In genomic region chr2:96942907-96943632, GRCh38 we compare ENCODE assay signal across 32 cellular contexts. TPM values are rescaled to one million over a fixed set of nuclear protein-coding genes. Genes with fewer than 3 reads are reported as not detected.
DNase-seq lines count a peak whose midpoint lies in the region; ATAC-seq, FAIRE-seq and TF ChIP-seq lines count a peak whose summit lies in the region.
"Had no signal": no experiment of that assay in that cellular context is flagged by ENCODE, and none has a peak within 500 bp of the region (broad histone marks: within the 10 kb centered on the region; RNA-seq: fewer than 3 reads in every experiment).

No MANE protein-coding gene starts in this region.

- TF ChIP-seq EP300 in HepG2 (IDR thresholded peaks at IDR 0.05; ENCODE audit: low read depth in 2 of 2, low read length in 2 of 2) (no peak), HepG2 (CRISPR knock-in tag; IDR thresholded peaks at IDR 0.05; ENCODE audit: borderline replicate concordance) (no peak), GM12878 (IDR thresholded peaks at IDR 0.05; ENCODE audit: borderline replicate concordance in 1 of 2, control insufficient read depth in 1 of 2, low read depth in 2 of 2, low read length in 2 of 2) (no peak)

- TF ChIP-seq RAD21 in HepG2 (CRISPR knock-in tag; IDR thresholded peaks at IDR 0.05): no peak
- no peak for TF ChIP-seq RAD21 in GM12878 (IDR thresholded peaks at IDR 0.05; ENCODE audit: insufficient read depth, low read depth, low read length)

- TF ChIP-seq POLR2A in HepG2 (IDR thresholded peaks at IDR 0.05; ENCODE audit: insufficient read depth in 1 of 2, low read depth in 2 of 2, low read length in 2 of 2) (no peak), right lobe of liver (IDR thresholded peaks at IDR 0.05) (no peak), GM12878 (IDR thresholded peaks at IDR 0.05; ENCODE audit: low read depth, low read length) (no peak)

- H3K4me3 Mint-ChIP-seq in activated CD8-positive, alpha-beta T cell treated with anti-CD3 and anti-CD28 coated beads, Interleukin-2, amount 10 ng/mL, durations not matched to agents 7 days and 5 days: no peak overlapping the region
- no peak overlapping the region for H3K4me3 Mint-ChIP-seq in activated CD8-positive, alpha-beta T cell treated with anti-CD3 and anti-CD28 coated beads for 36 hours
- peak overlapping the region in 3 of 10 donors; percentile 41 to 54 (median 45) for H3K4me3 Mint-ChIP-seq in naive thymus-derived CD4-positive, alpha-beta T cell
- H3K4me3 Mint-ChIP-seq: CD14-positive monocyte; CD4-positive, CD25-positive, alpha-beta regulatory T cell; CD8-positive, alpha-beta memory T cell had no signal

- peaks cover 48% of the 10 kb centered on the region for H3K4me1 Mint-ChIP-seq in activated CD8-positive, alpha-beta T cell treated with anti-CD3 and anti-CD28 coated beads, Interleukin-2, amount 10 ng/mL, durations not matched to agents 7 days and 5 days (ENCODE audit: low read depth)
- peaks cover 22% of the 10 kb centered on the region for H3K4me1 Mint-ChIP-seq in activated CD8-positive, alpha-beta T cell treated with anti-CD3 and anti-CD28 coated beads for 36 hours (ENCODE audit: low read depth)
- H3K4me1 Mint-ChIP-seq in naive thymus-derived CD4-positive, alpha-beta T cell: peaks cover 26 to 65% (median 54%) of the 10 kb centered on the region in 7 donors

- H3K4me3 ChIP-seq in HepG2 (replicated peaks in 1 of 3; ENCODE audit: insufficient read depth in 1 of 3, low read depth in 2 of 3, low read length in 3 of 3): no peak overlapping the region
- no peak overlapping the region for H3K4me3 ChIP-seq in right lobe of liver
- no peak overlapping the region for H3K4me3 ChIP-seq in GM12878
- no peak overlapping the region for H3K4me3 ChIP-seq in naive thymus-derived CD4-positive, alpha-beta T cell (ENCODE audit: low read length)
- H3K4me3 ChIP-seq: BLaER1 had no signal

- no peak overlapping the region for H3K4me2 ChIP-seq in HepG2 (ENCODE audit: low read depth, low read length)
- H3K4me2 ChIP-seq in GM12878 (ENCODE audit: control insufficient read depth, insufficient read depth): no peak overlapping the region
- H3K4me2 ChIP-seq: BLaER1 had no signal

- peaks cover 28% of the 10 kb centered on the region for H3K36me3 Mint-ChIP-seq in activated CD8-positive, alpha-beta T cell treated with anti-CD3 and anti-CD28 coated beads, Interleukin-2, amount 10 ng/mL, durations not matched to agents 7 days and 5 days (ENCODE audit: low read depth)
- H3K36me3 Mint-ChIP-seq in activated CD8-positive, alpha-beta T cell treated with anti-CD3 and anti-CD28 coated beads for 36 hours (ENCODE audit: low read depth): peaks cover 7% of the 10 kb centered on the region
- H3K36me3 Mint-ChIP-seq in naive thymus-derived CD4-positive, alpha-beta T cell: peaks cover 0 to 27% (median 9%) of the 10 kb centered on the region in 5 donors
- H3K36me3 Mint-ChIP-seq: CD14-positive monocyte had no signal

- 40% methylated on average over 2 of the region's 2 CpGs for WGBS in HepG2 (ENCODE audit: low lambda C conversion rate)
- WGBS in right lobe of liver (ENCODE audit: insufficient coverage, low coverage, low lambda C conversion rate, missing lambda C conversion rate): 51% methylated on average over 2 of the region's 2 CpGs
- 39% methylated on average over 2 of the region's 2 CpGs for WGBS in GM12878 (ENCODE audit: insufficient coverage, insufficient replicate concordance, low lambda C conversion rate, missing lambda C conversion rate)

- H3K27me3 Mint-ChIP-seq in activated CD8-positive, alpha-beta T cell treated with anti-CD3 and anti-CD28 coated beads, Interleukin-2, amount 10 ng/mL, durations not matched to agents 7 days and 5 days (ENCODE audit: low read depth): no peaks in the 10 kb centered on the region
- H3K27me3 Mint-ChIP-seq in activated CD8-positive, alpha-beta T cell treated with anti-CD3 and anti-CD28 coated beads for 36 hours: no peaks in the 10 kb centered on the region
- peaks cover 0 to 10% (median 0%) of the 10 kb centered on the region in 5 donors for H3K27me3 Mint-ChIP-seq in naive thymus-derived CD4-positive, alpha-beta T cell

- H3K27me3 ChIP-seq in HepG2 (ENCODE audit: control insufficient read depth in 1 of 2, insufficient read depth in 2 of 2, low read length in 2 of 2) (peaks cover 0 to 41% of the 10 kb centered on the region in 2 experiments; a peak in 2 of 5 replicates), right lobe of liver (no peaks in the 10 kb centered on the region), GM12878 (replicated peaks in 1 of 2; ENCODE audit: control insufficient read depth in 2 of 2, insufficient read depth in 2 of 2, low read length in 1 of 2) (no peaks in the 10 kb centered on the region; a peak in 1 of 4 replicates)
- H3K27me3 ChIP-seq in naive thymus-derived CD4-positive, alpha-beta T cell (ENCODE audit: control insufficient read depth in 2 of 2, insufficient read depth in 2 of 2, low read length in 2 of 2): no peaks in the 10 kb centered on the region
- H3K27me3 ChIP-seq: BE2C, BLaER1 had no signal

- H2AFZ ChIP-seq in HepG2 (ENCODE audit: low read length) (no peak overlapping the region), GM12878 (ENCODE audit: control insufficient read depth, low read depth, low read length) (no peak overlapping the region)

- peak overlapping the region; percentile 28 for H3K27ac Mint-ChIP-seq in activated CD8-positive, alpha-beta T cell treated with anti-CD3 and anti-CD28 coated beads, Interleukin-2, amount 10 ng/mL, durations not matched to agents 7 days and 5 days
- no peak overlapping the region for H3K27ac Mint-ChIP-seq in activated CD8-positive, alpha-beta T cell treated with anti-CD3 and anti-CD28 coated beads for 36 hours
- peak overlapping the region in 5 of 9 donors; percentile 27 to 93 (median 38) for H3K27ac Mint-ChIP-seq in naive thymus-derived CD4-positive, alpha-beta T cell
- H3K27ac Mint-ChIP-seq: CD4-positive, CD25-positive, alpha-beta regulatory T cell; CD8-positive, alpha-beta memory T cell had no signal

- RAD21 ChIA-PET in GM12878 (lab: Charles Lee; ENCODE audit: unreplicated experiment): interaction anchor here (0.8 to 1.7 kb wide), 2 partner anchors 11 to 85 kb away, joined by 3 to 5 read pairs; partner anchors contain the start of gene ANKRD39

- POLR2A ChIA-PET in activated CD8-positive, alpha-beta T cell treated with anti-CD3 and anti-CD28 coated beads, Interleukin-2, amount 10 ng/mL, durations not matched to agents 7 days and 5 days (lab: Charles Lee): no interaction called here
- POLR2A ChIA-PET in activated CD8-positive, alpha-beta T cell treated with anti-CD3 and anti-CD28 coated beads for 36 hours (lab: Charles Lee): interaction anchor here (0.9 to 1.6 kb wide), 2 partner anchors 17 to 70 kb away, joined by 4 read pairs; no protein-coding TSS in a partner anchor
- POLR2A ChIA-PET in HepG2 (lab: Yijun Ruan, JAX) (no interaction called here), GM12878 (lab: Charles Lee) (no interaction called here)
- POLR2A ChIA-PET in naive thymus-derived CD4-positive, alpha-beta T cell (lab: Charles Lee): interaction anchor here (0.6 to 19.7 kb wide), 5 partner anchors 8 to 80 kb away, joined by 4 to 288 read pairs (median 16); partner anchors contain the start of genes ANKRD39 and SEMA4C

- H4K20me1 ChIP-seq in HepG2 (ENCODE audit: insufficient read depth, low read length) (no peaks in the 10 kb centered on the region), GM12878 (ENCODE audit: control insufficient read depth, insufficient read depth) (no peaks in the 10 kb centered on the region)
- H4K20me1 ChIP-seq: BLaER1 had no signal

- H3K9me3 Mint-ChIP-seq in activated CD8-positive, alpha-beta T cell treated with anti-CD3 and anti-CD28 coated beads, Interleukin-2, amount 10 ng/mL, durations not matched to agents 7 days and 5 days (ENCODE audit: insufficient read depth): peaks cover 18% of the 10 kb centered on the region
- H3K9me3 Mint-ChIP-seq in activated CD8-positive, alpha-beta T cell treated with anti-CD3 and anti-CD28 coated beads for 36 hours: peaks cover 12% of the 10 kb centered on the region
- peaks cover 0 to 20% (median 5%) of the 10 kb centered on the region in 11 donors for H3K9me3 Mint-ChIP-seq in naive thymus-derived CD4-positive, alpha-beta T cell

- BruUV-seq in HepG2 (replicated peaks; lab: Mats Ljungman, UMichigan) (no TSS peak), GM12878 (replicated peaks; lab: Mats Ljungman, UMichigan) (no TSS peak)

- CTCF ChIA-PET in activated CD8-positive, alpha-beta T cell treated with anti-CD3 and anti-CD28 coated beads, Interleukin-2, amount 10 ng/mL, durations not matched to agents 7 days and 5 days (lab: Charles Lee): interaction anchor here (0.9 to 6.4 kb wide), 4 partner anchors 8 to 169 kb away, joined by 3 to 58 read pairs (median 30); partner anchors contain the start of gene ANKRD39
- CTCF ChIA-PET in activated CD8-positive, alpha-beta T cell treated with anti-CD3 and anti-CD28 coated beads for 36 hours (lab: Charles Lee): interaction anchor here (1.7 to 3.7 kb wide), 3 partner anchors 8 to 388 kb away, joined by 3 to 38 read pairs (median 16); partner anchors contain the start of gene ANKRD39
- CTCF ChIA-PET in HepG2 (lab: Yijun Ruan, JAX; ENCODE audit: low intra/inter-chr PET ratio, low total read pairs): no interaction called here
- CTCF ChIA-PET in GM12878 (lab: Yijun Ruan, JAX): interaction anchor here (1.0 to 4.0 kb wide), 5 partner anchors 7 to 85 kb away, joined by 3 to 21 read pairs (median 4); partner anchors contain the start of gene ANKRD39
- CTCF ChIA-PET in naive thymus-derived CD4-positive, alpha-beta T cell (lab: Charles Lee): interaction anchor here (0.6 kb wide), 1 partner anchor 19 kb away, joined by 5 read pairs; no protein-coding TSS in a partner anchor

- H3K9ac ChIP-seq in HepG2 (ENCODE audit: insufficient read depth, low read depth, low read length) (no peak overlapping the region), GM12878 (ENCODE audit: control insufficient read depth, insufficient read depth, low read length) (no peak overlapping the region)
- H3K9ac ChIP-seq: BLaER1 had no signal

- no peak for ATAC-seq in activated CD8-positive, alpha-beta T cell treated with anti-CD3 and anti-CD28 coated beads, Interleukin-2, amount 10 ng/mL, durations not matched to agents 7 days and 5 days
- no peak for ATAC-seq in activated CD8-positive, alpha-beta T cell treated with anti-CD3 and anti-CD28 coated beads for 36 hours
- no peak for ATAC-seq in HepG2
- ATAC-seq in right lobe of liver: no peak
- ATAC-seq in GM12878: no peak
- ATAC-seq in naive thymus-derived CD4-positive, alpha-beta T cell: no peak
- ATAC-seq in HG03432 (IDR thresholded peaks at IDR 0.05; ENCODE audit: unreplicated experiment): no peak

- no peaks in the 10 kb centered on the region for H3K79me2 ChIP-seq in HepG2 (ENCODE audit: insufficient read depth, low read length)
- no peaks in the 10 kb centered on the region for H3K79me2 ChIP-seq in GM12878 (ENCODE audit: control insufficient read depth, insufficient read depth, low read length)

- H3K36me3 ChIP-seq in HepG2 (replicated peaks in 1 of 2; ENCODE audit: control insufficient read depth in 1 of 2, insufficient read depth in 2 of 2, low read length in 2 of 2) (no peaks in the 10 kb centered on the region), right lobe of liver (no peaks in the 10 kb centered on the region), GM12878 (ENCODE audit: control insufficient read depth in 2 of 2, insufficient read depth in 2 of 2, low read length in 1 of 2) (no peaks in the 10 kb centered on the region)
- no peaks in the 10 kb centered on the region for H3K36me3 ChIP-seq in naive thymus-derived CD4-positive, alpha-beta T cell (ENCODE audit: control insufficient read depth in 2 of 3, insufficient read depth in 3 of 3, low read length in 3 of 3)
- H3K36me3 ChIP-seq: BE2C, BLaER1 had no signal

- no peak for TF ChIP-seq CTCF in activated CD8-positive, alpha-beta T cell treated with anti-CD3 and anti-CD28 coated beads for 36 hours (IDR thresholded peaks at IDR 0.05)
- TF ChIP-seq CTCF in HepG2 (CRISPR knock-in tag; IDR thresholded peaks at IDR 0.05) (no peak), right lobe of liver (IDR thresholded peaks at IDR 0.05) (no peak), GM12878 (IDR thresholded peaks at IDR 0.05 in 2 of 3, conservative IDR thresholded peaks at IDR 0.05 in 1 of 3; ENCODE audit: control insufficient read depth in 2 of 3, extremely low read depth in 1 of 3, insufficient read depth in 1 of 3, low read depth in 3 of 3, low read length in 3 of 3) (no peak)

- FAIRE-seq in HepG2 (lab: Jason Lieb, UNC) (no peak), GM12878 (lab: Jason Lieb, UNC) (no peak)
- FAIRE-seq: A204.1, GM12891, GM19239 had no signal

- DNase-seq in activated CD8-positive, alpha-beta T cell treated with anti-CD3 and anti-CD28 coated beads, Interleukin-2, amount 10 ng/mL, durations not matched to agents 7 days and 5 days: no peak
- DNase-seq in activated CD8-positive, alpha-beta T cell treated with anti-CD3 and anti-CD28 coated beads for 36 hours: no peak
- no peak for DNase-seq in HepG2 (ENCODE audit: low spot score)
- no peak for DNase-seq in right lobe of liver
- no peak for DNase-seq in GM12878 (ENCODE audit: low read depth, low spot score)
- DNase-seq in naive thymus-derived CD4-positive, alpha-beta T cell: no peak
- DNase-seq in T-helper 9 cell: no peak
- DNase-seq: 8988T; ACHN; BE2C; C1 segment of cervical spinal cord; CD4-positive, alpha-beta memory T cell; CD4-positive, CD25-positive, alpha-beta regulatory T cell; CD8-positive, alpha-beta memory T cell; COR-L47; DMS 273 treated with DMSO at 0.1 percent for 48 hours; DMS153; DMS53; DMS79; DND-41; EL; GDM1 had no signal

- H3K9me3 ChIP-seq in HepG2 (ENCODE audit: low read length) (peaks cover 6% of the 10 kb centered on the region; the same call in 1 of the 2 replicates), right lobe of liver (no peaks in the 10 kb centered on the region), GM12878 (replicated peaks; ENCODE audit: control insufficient read depth, insufficient read depth, low read length) (peaks cover 2% of the 10 kb centered on the region; the same call in 2 of the 3 replicates)
- no peaks in the 10 kb centered on the region for H3K9me3 ChIP-seq in naive thymus-derived CD4-positive, alpha-beta T cell (ENCODE audit: control insufficient read depth in 2 of 3, low read length in 3 of 3)
- H3K9me3 ChIP-seq: BE2C had no signal

- no peak overlapping the region for H3K27ac ChIP-seq in HepG2 (ENCODE audit: extremely low read length, insufficient read depth, low read length)
- H3K27ac ChIP-seq in right lobe of liver: no peak overlapping the region
- H3K27ac ChIP-seq in GM12878 (ENCODE audit: control insufficient read depth, insufficient read depth): no peak overlapping the region
- H3K27ac ChIP-seq in naive thymus-derived CD4-positive, alpha-beta T cell (ENCODE audit: low read depth, low read length): no peak overlapping the region
- H3K27ac ChIP-seq: BLaER1 had no signal

- SMC1A ChIA-PET in GM12878 (lab: Charles Lee; ENCODE audit: uncharacterized antibody, unreplicated experiment): interaction anchor here (0.5 to 2.5 kb wide), 3 partner anchors 8 to 86 kb away, joined by 3 to 9 read pairs (median 3); partner anchors contain the start of gene ANKRD39

- in situ Hi-C loops in HepG2 (cut with HindIII; ENCODE audit: extremely low pct_ligation_motif_present, low pct_unique_long_range_greater_than_20kb) (no loop called here), GM12878 (cut with MboI) (no loop called here)

- H3K4me1 ChIP-seq in HepG2 (ENCODE audit: insufficient read depth, low read length) (peaks cover 29% of the 10 kb centered on the region), right lobe of liver (no peaks in the 10 kb centered on the region), GM12878 (ENCODE audit: control insufficient read depth, insufficient read depth, low read length) (no peaks in the 10 kb centered on the region)
- H3K4me1 ChIP-seq in naive thymus-derived CD4-positive, alpha-beta T cell (ENCODE audit: control insufficient read depth in 2 of 2, insufficient read depth in 2 of 2, low read length in 2 of 2): peaks cover 19 to 25% of the 10 kb centered on the region in 2 donors
- H3K4me1 ChIP-seq: BE2C had no signal

- intact Hi-C loops in activated CD8-positive, alpha-beta T cell treated with anti-CD3 and anti-CD28 coated beads for 36 hours (cut with micrococcal nuclease): no loop called here
- intact Hi-C loops in HepG2 (cut with micrococcal nuclease; ENCODE audit: unreplicated experiment) (no loop called here), right lobe of liver (cut with DNase I) (no loop called here), GM12878 (cut with micrococcal nuclease; ENCODE audit: unreplicated experiment) (no loop called here)
- intact Hi-C loops in naive thymus-derived CD4-positive, alpha-beta T cell (cut with micrococcal nuclease): no loop called here

RNA-seq across cellular contexts. Expression of gene FAM178B, which starts 43.3 kb away (rescaled TPM):
- 1 to 10 TPM in 1 of 2 experiments, under 1 TPM in 1; 0.39 to 1.2 TPM for total RNA-seq in activated CD8-positive, alpha-beta T cell treated with anti-CD3 and anti-CD28 coated beads, Interleukin-2, amount 10 ng/mL, durations not matched to agents 7 days and 5 days
- under 1 TPM; 0.72 to 0.77 TPM for total RNA-seq in activated CD8-positive, alpha-beta T cell treated with anti-CD3 and anti-CD28 coated beads for 36 hours
- not detected in 2 replicates for total RNA-seq in HepG2 (2016; rRNA removed; fragmentation: Illumina TruSeq; extraction: Trizol)
- not detected in 2 replicates for total RNA-seq in HepG2 (2016; cell fraction: cytosol; rRNA removed; fragmentation: Illumina TruSeq; extraction: Trizol; ENCODE audit: low read depth)
- total RNA-seq in HepG2 (2016; cell fraction: insoluble cytoplasmic fraction; rRNA removed; fragmentation: Illumina TruSeq; extraction: Trizol): not detected in 2 replicates
- total RNA-seq in HepG2 (2016; cell fraction: membrane; rRNA removed; fragmentation: Illumina TruSeq; extraction: Trizol): not detected in 2 replicates
- not detected in 2 replicates for total RNA-seq in HepG2 (2016; cell fraction: nucleus; rRNA removed; fragmentation: Illumina TruSeq; extraction: Trizol)
- not detected in 2 replicates for polyA plus RNA-seq in HepG2 (2011; rRNA removed)
- not detected in 2 replicates for polyA plus RNA-seq in HepG2 (2011; cell fraction: cytosol; rRNA removed)
- not detected in 2 replicates for polyA plus RNA-seq in HepG2 (2011; cell fraction: nucleus; rRNA removed)
- not detected in 2 replicates for polyA plus RNA-seq in HepG2 (2012)
- polyA plus RNA-seq in HepG2 (2016; cell fraction: cytosol; fragmentation: Illumina TruSeq; extraction: Trizol; ENCODE audit: low read depth): not detected in 2 replicates
- not detected in 2 replicates for polyA plus RNA-seq in HepG2 (2016; cell fraction: insoluble cytoplasmic fraction; fragmentation: Illumina TruSeq; extraction: Trizol; ENCODE audit: low read depth)
- not detected in 2 replicates for polyA plus RNA-seq in HepG2 (2016; cell fraction: membrane; fragmentation: Illumina TruSeq; extraction: Trizol; ENCODE audit: low read depth)
- polyA plus RNA-seq in HepG2 (2016; cell fraction: nucleus; fragmentation: Illumina TruSeq; extraction: Trizol; ENCODE audit: insufficient read depth, low read depth): not detected in 2 replicates
- 1.4 and 2.4 TPM in 2 replicates for polyA minus RNA-seq in HepG2 (2011; rRNA and poly(A)+ RNA removed; ENCODE audit: low replicate concordance)
- not detected in 2 replicates for polyA minus RNA-seq in HepG2 (2011; cell fraction: cytosol; rRNA and poly(A)+ RNA removed)
- polyA minus RNA-seq in HepG2 (2011; cell fraction: nucleus; rRNA and poly(A)+ RNA removed): not detected in 2 replicates
- under 1 TPM in 1 of 6 experiments, not detected in 5; 0.33 TPM for total RNA-seq in right lobe of liver
- not detected in 2 replicates for total RNA-seq in GM12878 (2013; cell fraction: nucleolus; rRNA removed)
- total RNA-seq in GM12878 (2014; rRNA removed): not detected in 2 replicates
- not detected in 2 replicates for total RNA-seq in GM12878 (2014; rRNA removed; fragmentation: Illumina TruSeq; extraction: Trizol)
- not detected in 2 replicates for total RNA-seq in GM12878 (2021)
- not detected for polyA plus RNA-seq in GM12878 (2011; ENCODE audit: low read depth)
- polyA plus RNA-seq in GM12878 (2011; rRNA removed): not detected in 2 replicates
- polyA plus RNA-seq in GM12878 (2011; cell fraction: cytosol; rRNA removed): not detected in 2 replicates
- polyA plus RNA-seq in GM12878 (2011; cell fraction: nucleus; rRNA removed): 0.41 TPM in 1 of 2 replicates, not detected in the other
- polyA plus RNA-seq in GM12878 (2012): 0.11 TPM in 1 of 2 replicates, not detected in the other
- not detected in 2 replicates for polyA plus RNA-seq in GM12878 (2014; fragmentation: Illumina TruSeq; extraction: Trizol)
- polyA plus RNA-seq in GM12878 (2014; fragmentation: Nextera tagmentation; extraction: Ambion mirVana): not detected
- 0.13 TPM in 1 of 2 replicates, not detected in the other for polyA plus RNA-seq in GM12878 (2014; rRNA removed)
- polyA plus RNA-seq in GM12878 (2016; fragmentation: Nextera tagmentation; extraction: Ambion mirVana): not detected
- 0.93 TPM in 1 of 2 replicates, not detected in the other for polyA minus RNA-seq in GM12878 (2011; rRNA and poly(A)+ RNA removed)
- polyA minus RNA-seq in GM12878 (2011; cell fraction: cytosol; rRNA and poly(A)+ RNA removed): not detected in 2 replicates
- polyA minus RNA-seq in GM12878 (2011; cell fraction: nucleus; rRNA and poly(A)+ RNA removed): not detected in 2 replicates
- total RNA-seq in naive thymus-derived CD4-positive, alpha-beta T cell: 1 to 10 TPM in 2 of 5 experiments, under 1 TPM in 2, not detected in 1; 0.97 to 2.1 (median 1.1) TPM
- polyA plus RNA-seq in naive thymus-derived CD4-positive, alpha-beta T cell: under 1 TPM; 0.49 to 0.97 TPM
- total RNA-seq: A673; CD4-positive, CD25-positive, alpha-beta regulatory T cell; Daoy; G401 had no signal
- polyA plus RNA-seq: AG04450; CD14-positive monocyte; CD4-positive, alpha-beta memory T cell had no signal

Comparison
In these comparisons a context has a peak if more than half of its experiments do, and no peak if none do; other contexts are left out.
1. POLR2A ChIA-PET loops: an anchor here in activated CD8-positive, alpha-beta T cell treated with anti-CD3 and anti-CD28 coated beads for 36 hours (0.9 to 1.6 kb wide) and naive thymus-derived CD4-positive, alpha-beta T cell (0.6 to 19.7 kb wide); none called in activated CD8-positive, alpha-beta T cell treated with anti-CD3 and anti-CD28 coated beads, Interleukin-2, amount 10 ng/mL, durations not matched to agents 7 days and 5 days, HepG2 and GM12878.